ENCODE assay signal across 8 cellular contexts in genomic region chr1:154221815-154222081, GRCh38. TPM values are rescaled to one million over a fixed set of nuclear protein-coding genes. Genes with fewer than 3 reads are reported as not detected.
DNase-seq lines count a peak whose midpoint lies in the region; ATAC-seq and TF ChIP-seq lines count a peak whose summit lies in the region.

No MANE protein-coding gene starts in this region.

- no peaks in the 10 kb centered on the region for H3K27me3 Mint-ChIP-seq in activated B cell treated with CpG ODN at 0.5 μM for 24 hours

- no peak for TF ChIP-seq CTCF in heart left ventricle (IDR thresholded peaks at IDR 0.05)
- TF ChIP-seq CTCF in activated B cell treated with CpG ODN at 0.5 μM for 24 hours (IDR thresholded peaks at IDR 0.05): no peak
- TF ChIP-seq CTCF in gastroesophageal sphincter (IDR thresholded peaks at IDR 0.05): no peak

- TF ChIP-seq POLR2A in heart left ventricle (IDR thresholded peaks at IDR 0.05) (no peak), gastroesophageal sphincter (IDR thresholded peaks at IDR 0.05) (no peak)

- H3K9me3 Mint-ChIP-seq in activated B cell treated with CpG ODN at 0.5 μM for 24 hours: no peaks in the 10 kb centered on the region

- H3K4me3 Mint-ChIP-seq in activated B cell treated with CpG ODN at 0.5 μM for 24 hours: peak overlapping the region; percentile 99

- H3K36me3 ChIP-seq in heart left ventricle (peaks cover 0 to 49% (median 41%) of the 10 kb centered on the region in 9 donors), gastroesophageal sphincter (peaks cover 0 to 38% of the 10 kb centered on the region in 2 donors), skeletal muscle satellite cell (ENCODE audit: insufficient read depth, low read length) (peaks cover 45% of the 10 kb centered on the region)

- intact Hi-C loops in heart left ventricle (cut with DNase I): loop anchor here in 2 of 10 donors (2.0 kb wide), 3 partner anchors 39 to 231 kb away; partner anchors contain the start of genes HAX1 (in 1 of the 2) and RPS27 (in 1 of the 2)
- intact Hi-C loops in Right ventricle myocardium superior (cut with DNase I): no loop called here
- intact Hi-C loops in activated B cell treated with CpG ODN at 0.5 μM for 24 hours (cut with micrococcal nuclease): loop anchor here (2.0 kb wide), 2 partner anchors 15 to 431 kb away; no protein-coding TSS in a partner anchor
- intact Hi-C loops in sciatic nerve (cut with DNase I): no loop called here

- H3K4me2 ChIP-seq in skeletal muscle satellite cell (ENCODE audit: low read length): peak overlapping the region; percentile 90

- CTCF ChIA-PET in activated B cell treated with CpG ODN at 0.5 μM for 24 hours (lab: Charles Lee): no interaction called here

- no peak for DNase-seq in heart left ventricle
- DNase-seq in Right ventricle myocardium superior: no peak
- DNase-seq in activated B cell treated with CpG ODN at 0.5 μM for 24 hours: no peak
- DNase-seq in superior temporal gyrus (ENCODE audit: extremely low spot score): no peak
- no peak for DNase-seq in sciatic nerve (ENCODE audit: low spot score)
- DNase-seq in left lobe of liver (ENCODE audit: low spot score): no peak

- TF ChIP-seq EP300 in gastroesophageal sphincter (IDR thresholded peaks at IDR 0.05): no peak

- WGBS in heart left ventricle, 4 donors: 0 to 5% (median 3%) methylated on average over 2 of the region's 2 CpGs
- 0% methylated on average over 2 of the region's 2 CpGs for WGBS in gastroesophageal sphincter (ENCODE audit: low coverage in 1 of 2), 2 donors

- POLR2A ChIA-PET in activated B cell treated with CpG ODN at 0.5 μM for 24 hours (lab: Charles Lee): interaction anchor here (0.5 to 3.5 kb wide), 10 partner anchors 38 to 276 kb away, joined by 3 to 31 read pairs (median 5); partner anchors contain the start of genes HAX1, RAB13 and RPS27

- peaks cover 80% of the 10 kb centered on the region for H3K4me1 Mint-ChIP-seq in activated B cell treated with CpG ODN at 0.5 μM for 24 hours

- H3K36me3 Mint-ChIP-seq in activated B cell treated with CpG ODN at 0.5 μM for 24 hours (ENCODE audit: low read depth): peaks cover 65% of the 10 kb centered on the region

- H3K4me3 ChIP-seq in heart left ventricle (peak overlapping the region; percentile 43 to 97 (median 82)), gastroesophageal sphincter (peak overlapping the region; percentile 57 to 71), skeletal muscle satellite cell (ENCODE audit: low read length) (peak overlapping the region; percentile 88)

- no peaks in the 10 kb centered on the region for H3K27me3 ChIP-seq in heart left ventricle
- no peaks in the 10 kb centered on the region for H3K27me3 ChIP-seq in gastroesophageal sphincter
- no peaks in the 10 kb centered on the region for H3K27me3 ChIP-seq in skeletal muscle satellite cell (ENCODE audit: control insufficient read depth, insufficient read depth, low read length)

- H3K9me3 ChIP-seq in heart left ventricle: no peaks in the 10 kb centered on the region
- no peaks in the 10 kb centered on the region for H3K9me3 ChIP-seq in gastroesophageal sphincter
- H3K9me3 ChIP-seq in skeletal muscle satellite cell (replicated peaks; ENCODE audit: low read length): no peaks in the 10 kb centered on the region

- H3K27ac ChIP-seq in heart left ventricle (peak overlapping the region; percentile 92 to 100 (median 98)), gastroesophageal sphincter (peak overlapping the region; percentile 83 to 99 (median 98))

- H3K4me1 ChIP-seq in heart left ventricle: peaks cover 7 to 64% (median 51%) of the 10 kb centered on the region in 12 donors
- peaks cover 5 to 76% (median 14%) of the 10 kb centered on the region in 3 donors for H3K4me1 ChIP-seq in gastroesophageal sphincter
- peaks cover 35% of the 10 kb centered on the region for H3K4me1 ChIP-seq in skeletal muscle satellite cell (ENCODE audit: control insufficient read depth, insufficient read depth, low read length)

- peak overlapping the region; percentile 100 for H3K27ac Mint-ChIP-seq in activated B cell treated with CpG ODN at 0.5 μM for 24 hours

- peak overlapping the region; percentile 95 for H3K9ac ChIP-seq in skeletal muscle satellite cell (ENCODE audit: low read depth, low read length)

- ATAC-seq in heart left ventricle (no peak), Right ventricle myocardium superior (ENCODE audit: poor library complexity) (no peak), activated B cell treated with CpG ODN at 0.5 μM for 24 hours (ENCODE audit: low read depth) (no peak), gastroesophageal sphincter (no peak), sciatic nerve (no peak), left lobe of liver (no peak)

RNA-seq across cellular contexts. Expression of gene UBAP2L, which starts 1.0 kb away (rescaled TPM):
- 100 to 1,000 TPM in 5 of 9 donors, 10 to 100 TPM in 4; 57.4 to 142 (median 100) TPM for total RNA-seq in heart left ventricle
- polyA plus RNA-seq in heart left ventricle: 10 to 100 TPM; 61.6 to 88.3 TPM
- total RNA-seq in Right ventricle myocardium superior: 91.2 TPM
- 209 and 234 TPM in 2 replicates for total RNA-seq in activated B cell treated with CpG ODN at 0.5 μM for 24 hours
- 10 to 100 TPM; 71.6 to 79.9 (median 75.1) TPM for total RNA-seq in gastroesophageal sphincter
- 74.3 and 85.4 TPM in 2 replicates for total RNA-seq in skeletal muscle satellite cell (2012; rRNA removed)
- 142 TPM for total RNA-seq in sciatic nerve
- 38.0 TPM for total RNA-seq in left lobe of liver

RNA-seq across cellular contexts. Expression of gene CFAP141, which starts 15.6 kb away (rescaled TPM):
- total RNA-seq in heart left ventricle (not detected), Right ventricle myocardium superior (not detected), activated B cell treated with CpG ODN at 0.5 μM for 24 hours (not detected in 2 replicates), gastroesophageal sphincter (not detected), sciatic nerve (not detected), left lobe of liver (not detected)
- polyA plus RNA-seq in heart left ventricle: not detected
- total RNA-seq in skeletal muscle satellite cell (2012; rRNA removed): not detected in 2 replicates

RNA-seq across cellular contexts. Expression of gene TPM3, which starts 29.8 kb away (rescaled TPM):
- 100 to 1,000 TPM in 7 of 9 donors, 10 to 100 TPM in 2; 76.5 to 259 (median 120) TPM for total RNA-seq in heart left ventricle
- 100 to 1,000 TPM; 101 to 163 TPM for polyA plus RNA-seq in heart left ventricle
- total RNA-seq in Right ventricle myocardium superior: 80.9 TPM
- 466 and 509 TPM in 2 replicates for total RNA-seq in activated B cell treated with CpG ODN at 0.5 μM for 24 hours
- total RNA-seq in gastroesophageal sphincter: 100 to 1,000 TPM in 3 of 4 donors, 10 to 100 TPM in 1; 95.9 to 275 (median 151) TPM
- 606 and 719 TPM in 2 replicates for total RNA-seq in skeletal muscle satellite cell (2012; rRNA removed)
- total RNA-seq in sciatic nerve: 229 TPM
- 92.7 TPM for total RNA-seq in left lobe of liver

RNA-seq across cellular contexts. Expression of gene HAX1, which starts 50.7 kb away (rescaled TPM):
- total RNA-seq in heart left ventricle (100 to 1,000 TPM; 127 to 230 (median 165) TPM), Right ventricle myocardium superior (166 TPM), activated B cell treated with CpG ODN at 0.5 μM for 24 hours (89.4 and 93.0 TPM in 2 replicates), gastroesophageal sphincter (100 to 1,000 TPM in 3 of 4 donors, 10 to 100 TPM in 1; 86.7 to 128 (median 120) TPM), sciatic nerve (59.9 TPM), left lobe of liver (41.6 TPM)
- polyA plus RNA-seq in heart left ventricle: 100 to 1,000 TPM; 156 to 308 TPM
- 132 and 142 TPM in 2 replicates for total RNA-seq in skeletal muscle satellite cell (2012; rRNA removed)
